10 cellular contexts compared by ENCODE assay signal in the genomic region with DNA sequence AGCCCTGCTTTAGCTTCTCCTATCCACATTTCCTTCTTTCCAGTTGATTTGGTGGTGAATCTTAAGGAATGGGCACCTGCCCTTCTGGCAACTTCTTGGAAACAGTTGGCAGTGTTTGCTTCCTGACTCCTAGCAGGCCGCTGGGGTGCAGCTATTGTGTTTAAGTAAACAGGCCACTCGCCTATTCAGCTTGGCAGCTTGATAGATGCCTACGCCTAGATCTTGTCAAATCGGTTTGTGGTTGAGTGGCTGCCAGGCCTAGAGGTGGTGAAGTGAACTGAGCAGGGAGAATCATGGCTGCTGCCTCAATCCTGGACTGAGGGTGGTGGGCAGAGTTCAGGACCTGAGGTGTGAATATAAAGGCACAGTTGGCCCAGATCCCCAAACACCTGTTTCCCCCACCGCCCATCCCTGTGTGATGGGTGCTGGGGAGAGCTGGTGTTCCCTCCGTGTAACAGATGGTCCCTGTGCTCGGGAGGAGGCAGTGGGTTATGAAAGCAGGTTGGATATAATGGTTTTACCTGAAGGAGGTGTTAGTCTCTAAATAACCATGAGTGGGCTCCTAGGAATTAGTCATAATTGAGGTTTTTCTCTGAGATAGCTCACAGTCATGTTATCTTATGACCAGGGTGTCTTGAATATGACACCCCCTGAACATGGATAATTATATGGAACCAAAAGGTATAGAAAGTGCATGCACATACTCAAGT. TPM values are rescaled to one million over a fixed set of nuclear protein-coding genes. Genes with fewer than 3 reads are reported as not detected.
A peak's percentile ranks its signal among the peaks of the same experiment; 100 is the strongest.
DNase-seq lines count a peak whose midpoint lies in the region; ATAC-seq and TF ChIP-seq lines count a peak whose summit lies in the region.
"Had no signal": no experiment of that assay in that cellular context is flagged by ENCODE, and none has a peak within 500 bp of the region (broad histone marks: within the 10 kb centered on the region; RNA-seq: fewer than 3 reads in every experiment).

No MANE protein-coding gene starts in this region.

- H3K4me3 ChIP-seq in OCI-LY3 (ENCODE audit: low read length) (no peak overlapping the region), brain microvascular endothelial cell (ENCODE audit: low read depth, low read length) (no peak overlapping the region)

- DNase-seq in G401 (ENCODE audit: low spot score) (peak; percentile 84), occipital lobe (lab: John Stamatoyannopoulos, UW) (peak; percentile 69), MV-4-11 (lab: John Stamatoyannopoulos, UW) (no peak), brain microvascular endothelial cell (no peak)
- DNase-seq in central memory CD4-positive, alpha-beta T cell = peak; percentile 18
- DNase-seq: foreskin keratinocyte, WERI-Rb-1 had no signal

- no peak overlapping the region for H3K9ac ChIP-seq in OCI-LY3 (ENCODE audit: low read length)

- no peaks in the 10 kb centered on the region for H3K79me2 ChIP-seq in OCI-LY3 (ENCODE audit: low read length)

- no peaks in the 10 kb centered on the region for H3K27me3 ChIP-seq in OCI-LY3 (ENCODE audit: low read depth, low read length)
- peaks cover 33% of the 10 kb centered on the region for H3K27me3 ChIP-seq in brain microvascular endothelial cell (replicated peaks)

- ATAC-seq in GM21360 (IDR thresholded peaks at IDR 0.05; ENCODE audit: unreplicated experiment) = no peak
- ATAC-seq in GM18519 (IDR thresholded peaks at IDR 0.05; ENCODE audit: low FRiP score, unreplicated experiment) = no peak
- ATAC-seq: foreskin keratinocyte had no signal

- H3K27ac ChIP-seq in OCI-LY3 (ENCODE audit: low read length) (no peak overlapping the region), brain microvascular endothelial cell (no peak overlapping the region)
- H3K27ac ChIP-seq: foreskin keratinocyte, WERI-Rb-1 had no signal

- TF ChIP-seq CTCF in OCI-LY3 (IDR thresholded peaks at IDR 0.05; ENCODE audit: low read depth, low read length) (no peak), brain microvascular endothelial cell (IDR thresholded peaks at IDR 0.05; ENCODE audit: low read depth, low read length, missing control alignments) (no peak)

- H3K4me1 ChIP-seq in OCI-LY3 (ENCODE audit: low read length) = peaks cover 20% of the 10 kb centered on the region
- H3K4me1 ChIP-seq: foreskin keratinocyte had no signal

- H3K4me2 ChIP-seq in OCI-LY3 (ENCODE audit: low read length) = peak overlapping the region; percentile 93

- no peak overlapping the region for H2AFZ ChIP-seq in OCI-LY3 (ENCODE audit: low read depth, low read length)

- in situ Hi-C loops in G401 (cut with HindIII; ENCODE audit: low sequenced_read_pairs) (no loop called here), brain microvascular endothelial cell (cut with HindIII; ENCODE audit: low pct_ligation_motif_present, low sequenced_read_pairs) (no loop called here)

- H3K36me3 ChIP-seq in OCI-LY3 (replicated peaks; ENCODE audit: low read depth, low read length) = no peaks in the 10 kb centered on the region
- H3K36me3 ChIP-seq in brain microvascular endothelial cell (replicated peaks) = no peaks in the 10 kb centered on the region
- H3K36me3 ChIP-seq: WERI-Rb-1 had no signal

- no peaks in the 10 kb centered on the region for H3K9me3 ChIP-seq in OCI-LY3 (ENCODE audit: insufficient read depth, low read length)

- H4K20me1 ChIP-seq in OCI-LY3 (ENCODE audit: insufficient read depth, low read length) = no peaks in the 10 kb centered on the region

RNA-seq across cellular contexts. Expression of a gene that starts 0.9 kb away (rescaled TPM):
- not detected in 2 replicates for total RNA-seq in G401 (2014; rRNA removed; shearing (Covaris generic))
- not detected for total RNA-seq in occipital lobe
- total RNA-seq: foreskin keratinocyte had no signal

RNA-seq across cellular contexts. Expression of a gene that starts 1.4 kb away (rescaled TPM):
- 0.98 and 3.5 TPM in 2 replicates for total RNA-seq in G401 (2014; rRNA removed; shearing (Covaris generic))
- 1.6 TPM for total RNA-seq in occipital lobe

RNA-seq across cellular contexts. Expression of a gene that starts 48.1 kb away (rescaled TPM):
- not detected in 2 replicates for total RNA-seq in G401 (2014; rRNA removed; shearing (Covaris generic))
- not detected for total RNA-seq in occipital lobe

Comparison
In these comparisons a context has a peak if more than half of its experiments do, and no peak if none do; other contexts are left out.
1. DNase-seq: peak in G401 (single experiment), central memory CD4-positive, alpha-beta T cell (single experiment) and occipital lobe (single experiment); none in MV-4-11 (single experiment) and brain microvascular endothelial cell (single experiment).